In the genomic region with DNA sequence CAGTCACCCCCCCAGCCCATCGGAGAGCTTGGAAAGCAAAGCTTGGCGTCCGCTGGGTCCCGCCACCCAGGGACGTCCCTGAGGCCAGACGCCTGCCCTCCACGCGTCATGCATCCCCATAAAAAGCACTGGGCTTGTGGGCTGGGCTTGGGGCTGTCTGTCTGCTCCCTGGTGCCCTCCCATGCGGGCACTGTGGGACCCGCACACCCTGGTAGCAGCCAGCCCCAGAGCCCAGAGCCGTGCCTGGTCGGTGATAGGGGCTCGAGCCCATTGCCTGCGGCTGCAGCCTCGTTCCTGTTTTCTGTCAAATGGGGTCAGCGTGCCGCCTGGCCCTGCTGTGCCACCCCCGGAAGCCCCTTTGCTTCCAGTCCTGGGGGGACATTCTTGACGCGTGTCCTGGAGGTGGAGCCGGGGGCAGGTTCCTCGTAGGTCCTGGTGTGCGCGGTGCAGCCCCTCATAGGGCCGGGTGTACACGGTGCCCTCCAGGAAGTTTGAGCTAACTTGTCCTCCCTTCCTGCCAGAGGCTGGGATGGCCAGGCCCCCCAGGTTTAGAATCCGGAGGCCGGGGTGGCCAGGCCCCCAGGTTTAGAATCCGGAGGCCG, we compare ENCODE assay signal across 1 cellular context.
TF ChIP-seq lines count a peak whose summit lies in the region.

No MANE protein-coding gene starts in this region.

TF ChIP-seq in K562, 482 proteins besides CTCF, POLR2A, EP300 and RAD21:
- TF ChIP-seq ETV1 (tag; conservative IDR thresholded peaks at IDR 0.05; ENCODE audit: low read depth) (no peak), RBFOX2 (IDR thresholded peaks at IDR 0.05; ENCODE audit: low read depth, low read length) (peak; percentile 52; the same call in 1 of the 2 replicates), POLR2G (IDR thresholded peaks at IDR 0.05; ENCODE audit: low read depth, low read length) (peak; percentile 45; the same call in 1 of the 2 replicates), MEF2A (IDR thresholded peaks at IDR 0.05; ENCODE audit: control insufficient read depth, low read depth, low read length) (no peak)
- TF ChIP-seq, protein P1, sequence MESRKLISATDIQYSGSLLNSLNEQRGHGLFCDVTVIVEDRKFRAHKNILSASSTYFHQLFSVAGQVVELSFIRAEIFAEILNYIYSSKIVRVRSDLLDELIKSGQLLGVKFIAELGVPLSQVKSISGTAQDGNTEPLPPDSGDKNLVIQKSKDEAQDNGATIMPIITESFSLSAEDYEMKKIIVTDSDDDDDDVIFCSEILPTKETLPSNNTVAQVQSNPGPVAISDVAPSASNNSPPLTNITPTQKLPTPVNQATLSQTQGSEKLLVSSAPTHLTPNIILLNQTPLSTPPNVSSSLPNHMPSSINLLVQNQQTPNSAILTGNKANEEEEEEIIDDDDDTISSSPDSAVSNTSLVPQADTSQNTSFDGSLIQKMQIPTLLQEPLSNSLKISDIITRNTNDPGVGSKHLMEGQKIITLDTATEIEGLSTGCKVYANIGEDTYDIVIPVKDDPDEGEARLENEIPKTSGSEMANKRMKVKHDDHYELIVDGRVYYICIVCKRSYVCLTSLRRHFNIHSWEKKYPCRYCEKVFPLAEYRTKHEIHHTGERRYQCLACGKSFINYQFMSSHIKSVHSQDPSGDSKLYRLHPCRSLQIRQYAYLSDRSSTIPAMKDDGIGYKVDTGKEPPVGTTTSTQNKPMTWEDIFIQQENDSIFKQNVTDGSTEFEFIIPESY (CRISPR knock-in tag; IDR thresholded peaks at IDR 0.05): 0 out of 2 replicates have a peak, but pooled peaks have one; percentile 26
